ENCODE assay signal across 1 cellular context in genomic region chr6:26286168-26286854, GRCh38.
TF ChIP-seq lines count a peak whose summit lies in the region.

No MANE protein-coding gene starts in this region.

TF ChIP-seq in K562, 482 proteins besides CTCF, POLR2A, EP300 and RAD21 (continued from another document and continues in another):
- TF ChIP-seq ZBTB49 (CRISPR knock-in tag; IDR thresholded peaks at IDR 0.05; ENCODE audit: borderline replicate concordance), result no peak
- TF ChIP-seq HDAC1 (IDR thresholded peaks at IDR 0.05), result peak in 1 of 2 experiments; percentile 94; a peak in 1 of 4 replicates
- no peak for TF ChIP-seq REST (CRISPR knock-in tag; IDR thresholded peaks at IDR 0.05; ENCODE audit: low read depth)
- TF ChIP-seq GABPB1 (CRISPR knock-in tag; IDR thresholded peaks at IDR 0.05), result peak; percentile 5; the same call in 1 of the 2 replicates
- no peak for TF ChIP-seq ZNF174 (CRISPR knock-in tag; IDR thresholded peaks at IDR 0.05)
- peak; percentile 82 for TF ChIP-seq SUPT5H (IDR thresholded peaks at IDR 0.05)
- 0 out of 2 replicates have a peak, but pooled peaks have one; percentile 47 for TF ChIP-seq ZNF644 (tag; IDR thresholded peaks at IDR 0.05; ENCODE audit: low read depth)
- peak; percentile 88 for TF ChIP-seq HMGXB4 (CRISPR knock-in tag; IDR thresholded peaks at IDR 0.05)
- peak; percentile 73 for TF ChIP-seq NFATC3 (IDR thresholded peaks at IDR 0.05)
- TF ChIP-seq RFX5 (IDR thresholded peaks at IDR 0.05; ENCODE audit: low read depth, low read length), result peak; percentile 72; the same call in 1 of the 2 replicates
- no peak for TF ChIP-seq PBX2 (CRISPR knock-in tag; IDR thresholded peaks at IDR 0.05; ENCODE audit: low read depth)
- peak; percentile 81 for TF ChIP-seq PBX2 (tag; conservative IDR thresholded peaks at IDR 0.05; ENCODE audit: low read depth)
- no peak for TF ChIP-seq THAP7 (CRISPR knock-in tag; IDR thresholded peaks at IDR 0.05)
- TF ChIP-seq HNRNPL (IDR thresholded peaks at IDR 0.05; ENCODE audit: low read depth, low read length), result peak; percentile 67; the same call in 1 of the 2 replicates
- TF ChIP-seq ZFP1 (CRISPR knock-in tag; IDR thresholded peaks at IDR 0.05), result 0 out of 2 replicates have a peak, but pooled peaks have one; percentile 49
- 0 out of 2 replicates have a peak, but pooled peaks have one; percentile 26 for TF ChIP-seq KLF13 (tag; IDR thresholded peaks at IDR 0.05; ENCODE audit: borderline replicate concordance, low read depth)
- TF ChIP-seq THRAP3 (IDR thresholded peaks at IDR 0.05; ENCODE audit: borderline replicate concordance), result no peak
- peak; percentile 31; the same call in 1 of the 2 replicates for TF ChIP-seq DEAF1 (CRISPR knock-in tag; IDR thresholded peaks at IDR 0.05)
- TF ChIP-seq ZFX (CRISPR knock-in tag; IDR thresholded peaks at IDR 0.05), result peak; percentile 46; the same call in 1 of the 2 replicates
- TF ChIP-seq LCOR (CRISPR knock-in tag; IDR thresholded peaks at IDR 0.05), result no peak
- no peak for TF ChIP-seq ZBTB43 (CRISPR knock-in tag; IDR thresholded peaks at IDR 0.05)
- peak; percentile 92 for TF ChIP-seq ETV1 (tag; conservative IDR thresholded peaks at IDR 0.05; ENCODE audit: low read depth)
- no peak for TF ChIP-seq NR4A1 (CRISPR knock-in tag; IDR thresholded peaks at IDR 0.05)
- 0 out of 2 replicates have a peak, but pooled peaks have one; percentile 14 for TF ChIP-seq NR4A1 (tag; IDR thresholded peaks at IDR 0.05)
- TF ChIP-seq ZNF740 (CRISPR knock-in tag; IDR thresholded peaks at IDR 0.05), result peak; percentile 91
- TF ChIP-seq ZNF740 (tag; IDR thresholded peaks at IDR 0.05), result peak in 1 of 2 experiments; percentile 88; a peak in 2 of 4 replicates
- TF ChIP-seq CREB3 (tag; conservative IDR thresholded peaks at IDR 0.05; ENCODE audit: low read depth), result no peak
- peak; percentile 36; the same call in 1 of the 2 replicates for TF ChIP-seq BCOR (IDR thresholded peaks at IDR 0.05)
- TF ChIP-seq MEF2A (IDR thresholded peaks at IDR 0.05; ENCODE audit: control insufficient read depth, low read depth, low read length), result no peak
- TF ChIP-seq ATF3 (IDR thresholded peaks at IDR 0.05), result no peak
- 0 out of 2 replicates have a peak, but pooled peaks have one; percentile 36 for TF ChIP-seq ATF3 (CRISPR knock-in tag; conservative IDR thresholded peaks at IDR 0.05)
- peak; percentile 54 for TF ChIP-seq ZNF384 (IDR thresholded peaks at IDR 0.05; ENCODE audit: low read depth, low read length)
- TF ChIP-seq ESRRA (IDR thresholded peaks at IDR 0.05; ENCODE audit: borderline replicate concordance, low read depth), result no peak; the same call in 1 of the 2 replicates
- no peak for TF ChIP-seq SMARCC2 (IDR thresholded peaks at IDR 0.05; ENCODE audit: low read depth)
- TF ChIP-seq TBL1XR1 (IDR thresholded peaks at IDR 0.05; ENCODE audit: low read length in 2 of 2), result peak; percentile 41 to 93; a peak in 3 of 4 replicates
- TF ChIP-seq VEZF1 (CRISPR knock-in tag; IDR thresholded peaks at IDR 0.05), result peak; percentile 64
- TF ChIP-seq PKNOX1 (IDR thresholded peaks at IDR 0.05), result peak; percentile 55; the same call in 1 of the 2 replicates
- TF ChIP-seq ADNP (tag; IDR thresholded peaks at IDR 0.05), result peak; percentile 83
- peak; percentile 39 for TF ChIP-seq HNRNPK (IDR thresholded peaks at IDR 0.05; ENCODE audit: low read depth, low read length, poor library complexity, severe bottlenecking)
